Comparison of ENCODE assay signal across 16 cellular contexts in genomic region chr6:11204987-11205386, GRCh38. TPM values are rescaled to one million over a fixed set of nuclear protein-coding genes. Genes with fewer than 3 reads are reported as not detected.
DNase-seq lines count a peak whose midpoint lies in the region; ATAC-seq, FAIRE-seq and TF ChIP-seq lines count a peak whose summit lies in the region.
"Had no signal": no experiment of that assay in that cellular context is flagged by ENCODE, and none has a peak within 500 bp of the region (broad histone marks: within the 10 kb centered on the region; RNA-seq: fewer than 3 reads in every experiment).

No MANE protein-coding gene starts in this region.

- no peak overlapping the region for H3K23ac ChIP-seq in neuronal stem cell (ENCODE audit: low read depth, low read length, poor library complexity)

- ATAC-seq in HepG2 (no peak), right lobe of liver (no peak)
- ATAC-seq: CD8-positive, alpha-beta T cell had no signal

- no peaks in the 10 kb centered on the region for H3K79me1 ChIP-seq in neuronal stem cell (ENCODE audit: low read depth, low read length)

- intact Hi-C loops in HepG2 (cut with micrococcal nuclease; ENCODE audit: unreplicated experiment): no loop called here
- intact Hi-C loops in right lobe of liver (cut with DNase I): no loop called here
- intact Hi-C loops in activated T-helper 2 cell treated with anti-CD3 and anti-CD28 coated beads, Interferon-gamma antibody, Interleukin-2, Interleukin-4, amounts not matched to agents 10 μg/mL and 5 μg/mL and 100 μg/mL, durations not matched to agents 14 hours and 24 hours and 36 hours (cut with micrococcal nuclease): no loop called here

- POLR2A ChIA-PET in HepG2 (lab: Yijun Ruan, JAX): no interaction called here

- TF ChIP-seq RAD21 in HepG2 (CRISPR knock-in tag; IDR thresholded peaks at IDR 0.05): no peak

- H3K14ac ChIP-seq in neuronal stem cell (ENCODE audit: low read length): no peak overlapping the region

- peaks cover 36% of the 10 kb centered on the region for H3K4me1 Mint-ChIP-seq in endodermal cell
- peaks cover 50% of the 10 kb centered on the region for H3K4me1 Mint-ChIP-seq in activated T-helper 2 cell treated with anti-CD3 and anti-CD28 coated beads, Interferon-gamma antibody, Interleukin-2, Interleukin-4, amounts not matched to agents 10 μg/mL and 5 μg/mL and 100 μg/mL, durations not matched to agents 14 hours and 24 hours and 36 hours (ENCODE audit: low read depth)

- no peak for TF ChIP-seq CTCF in HepG2 (CRISPR knock-in tag; IDR thresholded peaks at IDR 0.05)
- TF ChIP-seq CTCF in right lobe of liver (IDR thresholded peaks at IDR 0.05): no peak
- TF ChIP-seq CTCF in endodermal cell (conservative IDR thresholded peaks at IDR 0.05): no peak
- TF ChIP-seq CTCF in GM10266 (IDR thresholded peaks at IDR 0.05; ENCODE audit: control insufficient read depth, insufficient read depth, low read depth, missing control alignments): no peak

- H3K27ac Mint-ChIP-seq in endodermal cell: no peak overlapping the region
- no peak overlapping the region for H3K27ac Mint-ChIP-seq in activated T-helper 2 cell treated with anti-CD3 and anti-CD28 coated beads, Interferon-gamma antibody, Interleukin-2, Interleukin-4, amounts not matched to agents 10 μg/mL and 5 μg/mL and 100 μg/mL, durations not matched to agents 14 hours and 24 hours and 36 hours
- H3K27ac Mint-ChIP-seq: CD8-positive, alpha-beta T cell had no signal

- no peak for TF ChIP-seq EP300 in HepG2 (IDR thresholded peaks at IDR 0.05; ENCODE audit: low read depth in 2 of 2, low read length in 2 of 2)
- no peak for TF ChIP-seq EP300 in HepG2 (CRISPR knock-in tag; IDR thresholded peaks at IDR 0.05; ENCODE audit: borderline replicate concordance)

- H2BK12ac ChIP-seq in neuronal stem cell (ENCODE audit: low read length): no peak overlapping the region

- no peak overlapping the region for H4K8ac ChIP-seq in neuronal stem cell (ENCODE audit: low read depth, low read length)

- H3K36me3 ChIP-seq in HepG2 (replicated peaks in 1 of 2; ENCODE audit: control insufficient read depth in 1 of 2, insufficient read depth in 2 of 2, low read length in 2 of 2) (peaks cover 31 to 85% of the 10 kb centered on the region in 2 experiments), right lobe of liver (peaks cover 0 to 5% (median 0%) of the 10 kb centered on the region in 4 donors), endodermal cell (ENCODE audit: control insufficient read depth, insufficient read depth, low read length) (peaks cover 47% of the 10 kb centered on the region), neuronal stem cell (replicated peaks in 1 of 2; ENCODE audit: control insufficient read depth in 2 of 2, insufficient read depth in 2 of 2, low read length in 2 of 2) (peaks cover 0 to 69% of the 10 kb centered on the region in 2 donors)
- H3K36me3 ChIP-seq: BE2C had no signal

- H3K4me3 ChIP-seq in HepG2 (replicated peaks in 1 of 3; ENCODE audit: insufficient read depth in 1 of 3, low read depth in 2 of 3, low read length in 3 of 3): no peak overlapping the region
- H3K4me3 ChIP-seq in right lobe of liver: no peak overlapping the region
- H3K4me3 ChIP-seq in endodermal cell (ENCODE audit: low read length): no peak overlapping the region
- no peak overlapping the region for H3K4me3 ChIP-seq in neuronal stem cell (ENCODE audit: low read length in 2 of 2)

- H3K4me1 ChIP-seq in HepG2 (ENCODE audit: insufficient read depth, low read length): peaks cover 100% of the 10 kb centered on the region
- peaks cover 0 to 28% (median 8%) of the 10 kb centered on the region in 4 donors for H3K4me1 ChIP-seq in right lobe of liver
- no peaks in the 10 kb centered on the region for H3K4me1 ChIP-seq in endodermal cell (ENCODE audit: control insufficient read depth, insufficient read depth, low read length)
- peaks cover 21 to 29% of the 10 kb centered on the region in 2 donors for H3K4me1 ChIP-seq in neuronal stem cell (ENCODE audit: control insufficient read depth in 2 of 2, insufficient read depth in 1 of 2, low read depth in 1 of 2, low read length in 2 of 2)
- H3K4me1 ChIP-seq: BE2C had no signal

- H2AK5ac ChIP-seq in neuronal stem cell (ENCODE audit: low read depth, low read length): no peak overlapping the region

- H3K27me3 ChIP-seq in HepG2 (ENCODE audit: control insufficient read depth in 1 of 2, insufficient read depth in 2 of 2, low read length in 2 of 2) (no peaks in the 10 kb centered on the region), right lobe of liver (no peaks in the 10 kb centered on the region), endodermal cell (ENCODE audit: control insufficient read depth, insufficient read depth, low read length, poor library complexity, severe bottlenecking) (no peaks in the 10 kb centered on the region), neuronal stem cell (ENCODE audit: control insufficient read depth in 3 of 3, insufficient read depth in 3 of 3, low read depth in 1 of 3, low read length in 3 of 3) (no peaks in the 10 kb centered on the region)
- H3K27me3 ChIP-seq: BE2C had no signal

- no peak overlapping the region for H4K91ac ChIP-seq in neuronal stem cell (ENCODE audit: low read depth, low read length, poor library complexity)

- 97% methylated on average over 6 of the region's 6 CpGs for WGBS in HepG2 (ENCODE audit: low lambda C conversion rate)
- WGBS in right lobe of liver (ENCODE audit: insufficient coverage, low coverage, low lambda C conversion rate, missing lambda C conversion rate): 93% methylated on average over 5 of the region's 6 CpGs
- 88 to 91% methylated on average over 5 to 6 of the region's 6 CpGs for WGBS in endodermal cell (ENCODE audit: insufficient coverage in 1 of 2, insufficient read length in 1 of 2), 2 experiments
- no CpG with 5 or more reads among the region's 6 CpGs for WGBS in neuronal stem cell (ENCODE audit: extremely low coverage in 2 of 2, insufficient read length in 2 of 2, insufficient replicate concordance in 1 of 2), 2 donors

- H4K20me1 ChIP-seq in HepG2 (ENCODE audit: insufficient read depth, low read length): peaks cover 91% of the 10 kb centered on the region

- TF ChIP-seq POLR2A in HepG2 (IDR thresholded peaks at IDR 0.05; ENCODE audit: insufficient read depth in 1 of 2, low read depth in 2 of 2, low read length in 2 of 2) (peak in 1 of 2 experiments; percentile 32; a peak in 1 of 4 replicates), right lobe of liver (IDR thresholded peaks at IDR 0.05) (no peak), erythroblast (IDR thresholded peaks at IDR 0.05; ENCODE audit: low read length) (no peak)

- no peak overlapping the region for H3K9ac ChIP-seq in HepG2 (ENCODE audit: insufficient read depth, low read depth, low read length)
- no peak overlapping the region for H3K9ac ChIP-seq in endodermal cell (ENCODE audit: extremely low read depth, low read length, poor library complexity, severe bottlenecking)
- no peak overlapping the region for H3K9ac ChIP-seq in neuronal stem cell (ENCODE audit: low read depth, low read length, poor library complexity)

- FAIRE-seq in HepG2 (lab: Jason Lieb, UNC): no peak

- H2BK120ac ChIP-seq in neuronal stem cell (ENCODE audit: low read depth, low read length): no peak overlapping the region

- no TSS peak for BruUV-seq in HepG2 (replicated peaks; lab: Mats Ljungman, UMichigan)

- no peaks in the 10 kb centered on the region for H3K27me3 Mint-ChIP-seq in endodermal cell (ENCODE audit: insufficient read depth)
- no peaks in the 10 kb centered on the region for H3K27me3 Mint-ChIP-seq in activated T-helper 2 cell treated with anti-CD3 and anti-CD28 coated beads, Interferon-gamma antibody, Interleukin-2, Interleukin-4, amounts not matched to agents 10 μg/mL and 5 μg/mL and 100 μg/mL, durations not matched to agents 14 hours and 24 hours and 36 hours (ENCODE audit: low read depth)

- CTCF ChIA-PET in HepG2 (lab: Yijun Ruan, JAX; ENCODE audit: low intra/inter-chr PET ratio, low total read pairs): no interaction called here

- H3K9me3 Mint-ChIP-seq in endodermal cell: no peaks in the 10 kb centered on the region
- no peaks in the 10 kb centered on the region for H3K9me3 Mint-ChIP-seq in activated T-helper 2 cell treated with anti-CD3 and anti-CD28 coated beads, Interferon-gamma antibody, Interleukin-2, Interleukin-4, amounts not matched to agents 10 μg/mL and 5 μg/mL and 100 μg/mL, durations not matched to agents 14 hours and 24 hours and 36 hours
- H3K9me3 Mint-ChIP-seq: CD8-positive, alpha-beta T cell had no signal

- no peak overlapping the region for H3K18ac ChIP-seq in neuronal stem cell (ENCODE audit: low read length)

- H3K4ac ChIP-seq in neuronal stem cell (ENCODE audit: low read length): no peak overlapping the region

- H2BK5ac ChIP-seq in neuronal stem cell (ENCODE audit: low read length): peak overlapping the region; percentile 13

- peaks cover 4% of the 10 kb centered on the region for H3K36me3 Mint-ChIP-seq in endodermal cell (ENCODE audit: low read depth)
- peaks cover 78% of the 10 kb centered on the region for H3K36me3 Mint-ChIP-seq in activated T-helper 2 cell treated with anti-CD3 and anti-CD28 coated beads, Interferon-gamma antibody, Interleukin-2, Interleukin-4, amounts not matched to agents 10 μg/mL and 5 μg/mL and 100 μg/mL, durations not matched to agents 14 hours and 24 hours and 36 hours (ENCODE audit: low read depth)

- H3K79me2 ChIP-seq in HepG2 (ENCODE audit: insufficient read depth, low read length): peaks cover 97% of the 10 kb centered on the region

- H3K9me3 ChIP-seq in HepG2 (ENCODE audit: low read length) (no peaks in the 10 kb centered on the region), right lobe of liver (no peaks in the 10 kb centered on the region), endodermal cell (ENCODE audit: control insufficient read depth, low read length) (no peaks in the 10 kb centered on the region), neuronal stem cell (replicated peaks in 1 of 2; ENCODE audit: control insufficient read depth in 2 of 2, insufficient read depth in 1 of 2, low read depth in 1 of 2, low read length in 2 of 2) (peaks cover 0 to 3% of the 10 kb centered on the region in 2 donors)
- H3K9me3 ChIP-seq: BE2C had no signal

- H2BK15ac ChIP-seq in neuronal stem cell (ENCODE audit: low read length): no peak overlapping the region

- DNase-seq in HepG2 (ENCODE audit: low spot score) (no peak), right lobe of liver (no peak), endodermal cell (no peak), neuronal stem cell (ENCODE audit: low spot score) (no peak), DMS114 treated with DMSO at 0.1 percent for 48 hours (lab: John Stamatoyannopoulos, UW; ENCODE audit: unreplicated experiment) (no peak), erythroblast (lab: John Stamatoyannopoulos, UW) (no peak), GM10266 (ENCODE audit: extremely low spot score) (no peak)
- DNase-seq in activated T-helper 2 cell treated with anti-CD3 and anti-CD28 coated beads, Interferon-gamma antibody, Interleukin-2, Interleukin-4, amounts not matched to agents 10 μg/mL and 5 μg/mL and 100 μg/mL, durations not matched to agents 14 hours and 24 hours and 36 hours (ENCODE audit: low spot score): no peak
- DNase-seq: BE2C; CD8-positive, alpha-beta T cell; GOT3; KG1; NCI-H1048; NCI-H146; NCI-H2081 treated with DMSO at 0.1 percent for 48 hours; NCI-H526 treated with DMSO at 0.1 percent for 48 hours had no signal

- in situ Hi-C loops in HepG2 (cut with HindIII; ENCODE audit: extremely low pct_ligation_motif_present, low pct_unique_long_range_greater_than_20kb): no loop called here

- no peak overlapping the region for H3K4me3 Mint-ChIP-seq in endodermal cell
- no peak overlapping the region for H3K4me3 Mint-ChIP-seq in activated T-helper 2 cell treated with anti-CD3 and anti-CD28 coated beads, Interferon-gamma antibody, Interleukin-2, Interleukin-4, amounts not matched to agents 10 μg/mL and 5 μg/mL and 100 μg/mL, durations not matched to agents 14 hours and 24 hours and 36 hours (ENCODE audit: low read depth)
- H3K4me3 Mint-ChIP-seq: CD8-positive, alpha-beta T cell had no signal

- peak overlapping the region; percentile 22 for H3K4me2 ChIP-seq in HepG2 (ENCODE audit: low read depth, low read length)
- no peak overlapping the region for H3K4me2 ChIP-seq in neuronal stem cell (ENCODE audit: insufficient read depth, low read length, poor library complexity, severe bottlenecking)

- H2AFZ ChIP-seq in HepG2 (ENCODE audit: low read length) (no peak overlapping the region), neuronal stem cell (ENCODE audit: low read length) (no peak overlapping the region)

- peak overlapping the region; percentile 37 for H3K27ac ChIP-seq in HepG2 (ENCODE audit: extremely low read length, insufficient read depth, low read length)
- H3K27ac ChIP-seq in right lobe of liver: no peak overlapping the region
- peak overlapping the region; percentile 61 for H3K27ac ChIP-seq in endodermal cell (ENCODE audit: low read depth, low read length)
- H3K27ac ChIP-seq in neuronal stem cell (replicated peaks; ENCODE audit: low read length): no peak overlapping the region

RNA-seq across cellular contexts. Expression of gene NEDD9, which starts 27.5 kb away (rescaled TPM):
- total RNA-seq in HepG2 (2016; rRNA removed; fragmentation: Illumina TruSeq; extraction: Trizol): 27.1 and 31.4 TPM in 2 replicates
- 3.1 and 3.2 TPM in 2 replicates for total RNA-seq in HepG2 (2016; cell fraction: cytosol; rRNA removed; fragmentation: Illumina TruSeq; extraction: Trizol; ENCODE audit: low read depth)
- 25.2 and 29.8 TPM in 2 replicates for total RNA-seq in HepG2 (2016; cell fraction: insoluble cytoplasmic fraction; rRNA removed; fragmentation: Illumina TruSeq; extraction: Trizol)
- 11.6 and 12.3 TPM in 2 replicates for total RNA-seq in HepG2 (2016; cell fraction: membrane; rRNA removed; fragmentation: Illumina TruSeq; extraction: Trizol)
- total RNA-seq in HepG2 (2016; cell fraction: nucleus; rRNA removed; fragmentation: Illumina TruSeq; extraction: Trizol): 24.2 and 25.4 TPM in 2 replicates
- 363 and 389 TPM in 2 replicates for polyA plus RNA-seq in HepG2 (2011; rRNA removed)
- 249 and 284 TPM in 2 replicates for polyA plus RNA-seq in HepG2 (2011; cell fraction: cytosol; rRNA removed)
- 241 and 254 TPM in 2 replicates for polyA plus RNA-seq in HepG2 (2011; cell fraction: nucleus; rRNA removed)
- 141 and 166 TPM in 2 replicates for polyA plus RNA-seq in HepG2 (2012)
- 1.5 and 2.0 TPM in 2 replicates for polyA plus RNA-seq in HepG2 (2016; cell fraction: cytosol; fragmentation: Illumina TruSeq; extraction: Trizol; ENCODE audit: low read depth)
- polyA plus RNA-seq in HepG2 (2016; cell fraction: insoluble cytoplasmic fraction; fragmentation: Illumina TruSeq; extraction: Trizol; ENCODE audit: low read depth): 26.5 and 29.0 TPM in 2 replicates
- 4.0 and 4.8 TPM in 2 replicates for polyA plus RNA-seq in HepG2 (2016; cell fraction: membrane; fragmentation: Illumina TruSeq; extraction: Trizol; ENCODE audit: low read depth)
- polyA plus RNA-seq in HepG2 (2016; cell fraction: nucleus; fragmentation: Illumina TruSeq; extraction: Trizol; ENCODE audit: insufficient read depth, low read depth): 28.0 and 29.7 TPM in 2 replicates
- 3.4 and 577 TPM in 2 replicates for polyA minus RNA-seq in HepG2 (2011; rRNA and poly(A)+ RNA removed; ENCODE audit: low replicate concordance)
- polyA minus RNA-seq in HepG2 (2011; cell fraction: cytosol; rRNA and poly(A)+ RNA removed): 263 and 295 TPM in 2 replicates
- 268 and 334 TPM in 2 replicates for polyA minus RNA-seq in HepG2 (2011; cell fraction: nucleus; rRNA and poly(A)+ RNA removed)
- total RNA-seq in right lobe of liver: 10 to 100 TPM in 4 of 6 experiments, 1 to 10 TPM in 2; 5.1 to 59.8 (median 26.2) TPM
- total RNA-seq in endodermal cell: 1 to 10 TPM; 1.7 to 7.4 TPM
- polyA plus RNA-seq in endodermal cell (2013, experiment 1 of 2): 24.6 TPM
- polyA plus RNA-seq in endodermal cell (2013, experiment 2 of 2): 26.5 TPM
- polyA plus RNA-seq in neuronal stem cell (2013, experiment 1 of 2): 6.2 TPM
- 6.4 TPM for polyA plus RNA-seq in neuronal stem cell (2013, experiment 2 of 2)
- total RNA-seq in activated T-helper 2 cell treated with anti-CD3 and anti-CD28 coated beads, Interferon-gamma antibody, Interleukin-2, Interleukin-4, amounts not matched to agents 10 μg/mL and 5 μg/mL and 100 μg/mL, durations not matched to agents 14 hours and 24 hours and 36 hours: 34.5 and 35.0 TPM in 2 replicates

Comparison
In these comparisons a context has a peak if more than half of its experiments do, and no peak if none do; other contexts are left out.
1. H3K27ac ChIP-seq: peak in HepG2 (single experiment) and endodermal cell (single experiment); none in right lobe of liver (0 of 3) and neuronal stem cell (single experiment).